ENCODE assay signal across 9 cellular contexts in genomic region chr1:160097196-160097910, GRCh38. TPM values are rescaled to one million over a fixed set of nuclear protein-coding genes. Genes with fewer than 3 reads are reported as not detected.
A peak's percentile ranks its signal among the peaks of the same experiment; 100 is the strongest.
DNase-seq lines count a peak whose midpoint lies in the region; ATAC-seq and TF ChIP-seq lines count a peak whose summit lies in the region.
"Had no signal": no experiment of that assay in that cellular context is flagged by ENCODE, and none has a peak within 500 bp of the region (broad histone marks: within the 10 kb centered on the region; RNA-seq: fewer than 3 reads in every experiment).

No MANE protein-coding gene starts in this region.

- no peak overlapping the region for H2AFZ ChIP-seq in mesenchymal stem cell (ENCODE audit: low read depth, low read length)

- H3K27ac ChIP-seq in mesenchymal stem cell (ENCODE audit: low read length, poor library complexity, severe bottlenecking), result no peak overlapping the region
- no peak overlapping the region for H3K27ac ChIP-seq in testis

- DNase-seq in activated T-cell treated with anti-CD3 and anti-CD28 coated beads for 48 hours (ENCODE audit: low read depth) (peak; percentile 39), activated T-cell treated with anti-CD3 and anti-CD28 coated beads for 4 hours (no peak), astrocyte of the cerebellum (ENCODE audit: low read depth) (no peak), mesenchymal stem cell (no peak), testis (no peak), kidney glomerular epithelial cell (lab: John Stamatoyannopoulos, UW) (no peak), ecto neural progenitor cell (ENCODE audit: low spot score) (no peak)

- no peak overlapping the region for H3K18ac ChIP-seq in mesenchymal stem cell (ENCODE audit: low read depth in 1 of 2, low read length in 2 of 2)

- H3K36me3 ChIP-seq in mesenchymal stem cell (ENCODE audit: control insufficient read depth in 1 of 2, insufficient read depth in 2 of 2, low read depth in 1 of 2, low read length in 2 of 2) (peaks cover 7 to 28% of the 10 kb centered on the region in 2 experiments), testis (ENCODE audit: low read depth, missing control alignments) (no peaks in the 10 kb centered on the region)

- H3K79me1 ChIP-seq in mesenchymal stem cell (replicated peaks; ENCODE audit: low read length, poor library complexity, severe bottlenecking), result peaks cover 16% of the 10 kb centered on the region

- H3K14ac ChIP-seq in mesenchymal stem cell (ENCODE audit: low read length in 2 of 2), result no peak overlapping the region

- no peak overlapping the region for H2AK5ac ChIP-seq in mesenchymal stem cell (ENCODE audit: low read length, severe bottlenecking)

- no peak overlapping the region for H2BK15ac ChIP-seq in mesenchymal stem cell (ENCODE audit: low read depth, poor library complexity, severe bottlenecking)

- TF ChIP-seq POLR2A in testis (IDR thresholded peaks at IDR 0.05), result no peak

- in situ Hi-C loops in astrocyte of the cerebellum (cut with HindIII; ENCODE audit: low sequenced_read_pairs), result no loop called here

- peak overlapping the region; percentile 61 for H3K4me3 ChIP-seq in astrocyte of the cerebellum (ENCODE audit: low read depth, low read length)
- peak overlapping the region; percentile 73 to 84 for H3K4me3 ChIP-seq in mesenchymal stem cell (ENCODE audit: insufficient read depth in 1 of 2, low read depth in 1 of 2, low read length in 2 of 2)
- H3K4me3 ChIP-seq in testis, result peak overlapping the region; percentile 78 to 94

- 83% methylated on average over 5 of the region's 5 CpGs for whole genome bisulfite sequencing in mesenchymal stem cell
- WGBS in testis, 2 donors, result 62 to 63% methylated on average over 5 of the region's 5 CpGs

- no peak overlapping the region for H3K4ac ChIP-seq in mesenchymal stem cell (ENCODE audit: low read depth in 1 of 2, low read length in 2 of 2)

- H3K9me3 ChIP-seq in mesenchymal stem cell (ENCODE audit: control insufficient read depth, low read length), result no peaks in the 10 kb centered on the region
- H3K9me3 ChIP-seq in testis, result no peaks in the 10 kb centered on the region

- no peak overlapping the region for H2BK120ac ChIP-seq in mesenchymal stem cell (ENCODE audit: low read depth, low read length)

- peak overlapping the region; percentile 79 for H3K4me2 ChIP-seq in mesenchymal stem cell (ENCODE audit: low read length, poor library complexity, severe bottlenecking)

- no peak for ATAC-seq in GM18520 (IDR thresholded peaks at IDR 0.05; ENCODE audit: unreplicated experiment)

- no peak overlapping the region for H4K91ac ChIP-seq in mesenchymal stem cell (ENCODE audit: low read length)

- intact Hi-C loops in testis (cut with DNase I; ENCODE audit: low total_unique reads), result no loop called here

- no peak overlapping the region for H2BK12ac ChIP-seq in mesenchymal stem cell (ENCODE audit: low read length in 2 of 2)

- H3K9ac ChIP-seq in mesenchymal stem cell (ENCODE audit: low read length), result peak overlapping the region; percentile 81

- no peaks in the 10 kb centered on the region for H3K27me3 ChIP-seq in mesenchymal stem cell (ENCODE audit: control insufficient read depth in 1 of 2, insufficient read depth in 1 of 2, low read length in 2 of 2)
- H3K27me3 ChIP-seq in testis, result no peaks in the 10 kb centered on the region

- H4K8ac ChIP-seq in mesenchymal stem cell (ENCODE audit: low read length), result no peak overlapping the region

- no peak overlapping the region for H2BK5ac ChIP-seq in mesenchymal stem cell (ENCODE audit: low read depth, low read length, poor library complexity, severe bottlenecking)

- H3K4me1 ChIP-seq in mesenchymal stem cell (ENCODE audit: control insufficient read depth, insufficient read depth, low read depth, low read length) (peaks cover 34% of the 10 kb centered on the region), testis (peaks cover 31% of the 10 kb centered on the region)

- no peak overlapping the region for H3K23ac ChIP-seq in mesenchymal stem cell (ENCODE audit: low read length in 2 of 2)

- no peak for TF ChIP-seq CTCF in astrocyte of the cerebellum (IDR thresholded peaks at IDR 0.05; ENCODE audit: low read depth, low read length, missing control alignments)
- TF ChIP-seq CTCF in testis (IDR thresholded peaks at IDR 0.05), result no peak

RNA-seq across cellular contexts. Expression of gene IGSF8, which starts 1.1 kb away (rescaled TPM):
- 10.7 TPM for polyA plus RNA-seq in mesenchymal stem cell (2013, experiment 1 of 2)
- 10.8 TPM for polyA plus RNA-seq in mesenchymal stem cell (2013, experiment 2 of 2)
- total RNA-seq in testis, result 100 to 1,000 TPM; 104 to 119 TPM
- polyA plus RNA-seq in testis (ENCODE audit: insufficient read depth, low read depth, low replicate concordance), result 79.8 TPM

RNA-seq across cellular contexts. Expression of gene KCNJ9, which starts 16.0 kb away (rescaled TPM):
- not detected for polyA plus RNA-seq in mesenchymal stem cell (2013, experiment 1 of 2)
- not detected for polyA plus RNA-seq in mesenchymal stem cell (2013, experiment 2 of 2)
- under 1 TPM; 0.55 to 0.68 TPM for total RNA-seq in testis
- 0.37 TPM for polyA plus RNA-seq in testis (ENCODE audit: insufficient read depth, low read depth, low replicate concordance)
- total RNA-seq: Daoy had no signal

RNA-seq across cellular contexts. Expression of gene ATP1A2, which starts 18.2 kb away (rescaled TPM):
- 0.07 TPM for polyA plus RNA-seq in mesenchymal stem cell (2013, experiment 1 of 2)
- polyA plus RNA-seq in mesenchymal stem cell (2013, experiment 2 of 2), result 0.05 TPM
- 10 to 100 TPM; 14.2 to 27.9 TPM for total RNA-seq in testis
- polyA plus RNA-seq in testis (ENCODE audit: insufficient read depth, low read depth, low replicate concordance), result 13.2 TPM
- total RNA-seq: Daoy had no signal

RNA-seq across cellular contexts. Expression of gene KCNJ10, which starts 27.4 kb away (rescaled TPM):
- polyA plus RNA-seq in mesenchymal stem cell (2013, experiment 1 of 2), result not detected
- polyA plus RNA-seq in mesenchymal stem cell (2013, experiment 2 of 2), result not detected
- total RNA-seq in testis, result 1 to 10 TPM in 1 of 2 donors, under 1 TPM in 1; 0.79 to 1.5 TPM
- 1.9 TPM for polyA plus RNA-seq in testis (ENCODE audit: insufficient read depth, low read depth, low replicate concordance)

RNA-seq across cellular contexts. Expression of gene ATP1A4, which starts 54.0 kb away (rescaled TPM):
- polyA plus RNA-seq in mesenchymal stem cell (2013, experiment 1 of 2), result not detected
- polyA plus RNA-seq in mesenchymal stem cell (2013, experiment 2 of 2), result not detected
- 10 to 100 TPM; 13.3 to 23.0 TPM for total RNA-seq in testis
- polyA plus RNA-seq in testis (ENCODE audit: insufficient read depth, low read depth, low replicate concordance), result 38.6 TPM
- total RNA-seq: Daoy had no signal
